ENCODE assay signal across 23 cellular contexts in genomic region chr22:22576989-22577427, GRCh38. TPM values are rescaled to one million over a fixed set of nuclear protein-coding genes. Genes with fewer than 3 reads are reported as not detected.
"Had no signal": no experiment of that assay in that cellular context is flagged by ENCODE, and none has a peak within 500 bp of the region (broad histone marks: within the 10 kb centered on the region; RNA-seq: fewer than 3 reads in every experiment).

No MANE protein-coding gene starts in this region.

- H3K27ac ChIP-seq: neural progenitor cell, ovary, parathyroid adenoma, psoas muscle, right lobe of liver, sigmoid colon, stomach, testis, tibial artery, transverse colon, upper lobe of right lung, uterus had no signal

- ATAC-seq: psoas muscle had no signal

- H3K9me3 ChIP-seq: ovary, psoas muscle, right lobe of liver, sigmoid colon, stomach, testis, tibial artery, transverse colon, upper lobe of right lung, uterus had no signal

- H3K4me3 ChIP-seq: neural progenitor cell, ovary, psoas muscle, right lobe of liver, sigmoid colon, stomach, testis, tibial artery, transverse colon, upper lobe of right lung, uterus had no signal

- DNase-seq: natural killer cell; occipital lobe; sigmoid colon; stimulated activated naive B cell treated with anti-CD40 and anti-IgM and Interleukin-4, amounts not matched to agents 10 μg/mL and 1 μg/mL and 100 μg/mL, for 72 hours; tibial artery; uterus had no signal

- H3K4me1 ChIP-seq: neural progenitor cell, parathyroid adenoma, psoas muscle, right lobe of liver, sigmoid colon, stomach, testis, transverse colon, upper lobe of right lung, uterus had no signal

- FAIRE-seq: small intestine had no signal

- H3K27me3 ChIP-seq: ovary, right lobe of liver, sigmoid colon, testis, transverse colon, uterus had no signal

- H3K36me3 ChIP-seq: neural progenitor cell, ovary, right lobe of liver, sigmoid colon, stomach, tibial artery, transverse colon, upper lobe of right lung, uterus had no signal

RNA-seq across cellular contexts. Expression of gene PRAME, which starts 17.9 kb away (rescaled TPM):
- total RNA-seq: natural killer cell, occipital lobe, progenitor cell of endocrine pancreas, psoas muscle, right cardiac atrium, right lobe of liver, skeletal muscle tissue, stomach, subcutaneous adipose tissue, upper lobe of right lung, urinary bladder had no signal

RNA-seq across cellular contexts. Expression of gene ZNF280A, which starts 56.9 kb away (rescaled TPM):
- total RNA-seq: natural killer cell, occipital lobe, osteoblast, progenitor cell of endocrine pancreas, psoas muscle, renal cortical epithelial cell, right cardiac atrium, right lobe of liver, sigmoid colon, skeletal muscle tissue, stomach, subcutaneous adipose tissue, transverse colon, upper lobe of right lung, urinary bladder, uterus had no signal
